28 cellular contexts compared by ENCODE assay signal in genomic region chr4:52752921-52753320, GRCh38. TPM values are rescaled to one million over a fixed set of nuclear protein-coding genes. Genes with fewer than 3 reads are reported as not detected.
"Had no signal": no experiment of that assay in that cellular context is flagged by ENCODE, and none has a peak within 500 bp of the region (broad histone marks: within the 10 kb centered on the region; RNA-seq: fewer than 3 reads in every experiment).

No MANE protein-coding gene starts in this region.

- ATAC-seq: activated CD4-positive, CD25-positive, alpha-beta regulatory T cell treated with anti-CD3 and anti-CD28 coated beads, Interleukin-2, amount 50 U/mL, for 24 hours; activated naive CD8-positive, alpha-beta T cell treated with anti-CD3 and anti-CD28 coated beads, Interleukin-2, amount 50 U/mL, for 24 hours; gastroesophageal sphincter; left cardiac atrium; left ventricle myocardium superior; right lobe of liver had no signal

- DNase-seq: activated CD4-positive, alpha-beta T cell treated with anti-CD3 and anti-CD28 coated beads for 48 hours; activated CD4-positive, alpha-beta T cell treated with anti-CD3 and anti-CD28 coated beads, Interleukin-2, amount 50 U/mL, for 48 hours; activated CD8-positive, alpha-beta memory T cell treated with anti-CD3 and anti-CD28 coated beads for 24 hours; activated effector memory CD4-positive, alpha-beta T cell treated with Interleukin-2 at 50 U/mL for 16 hours; activated naive CD4-positive, alpha-beta T cell treated with Interleukin-2 at 50 U/mL for 16 hours; activated naive CD8-positive, alpha-beta T cell treated with anti-CD3 and anti-CD28 coated beads, Interleukin-2, amount 50 U/mL, for 24 hours; amygdala; dermis blood vessel endothelial cell; effector CD8-positive, alpha-beta T cell; islet precursor cell; left cardiac atrium; left ventricle myocardium superior; ovary; right lobe of liver; stimulated activated CD4-positive, alpha-beta T cell treated with anti-CD3 and anti-CD28 coated beads, Interleukin-2, amount 100 ng/mL, for 48 hours; T1000; trophoblast cell; WERI-Rb-1 had no signal

- H3K27me3 ChIP-seq: breast epithelium, hepatocyte, ovary, right lobe of liver had no signal

- H3K9me3 ChIP-seq: breast epithelium, gastroesophageal sphincter, ovary, right lobe of liver, thoracic aorta had no signal

- H3K36me3 ChIP-seq: breast epithelium, gastroesophageal sphincter, ovary, right lobe of liver, thoracic aorta, WERI-Rb-1 had no signal

- H3K4me3 Mint-ChIP-seq: activated naive CD8-positive, alpha-beta T cell treated with anti-CD3 and anti-CD28 coated beads, Interleukin-2, amount 50 U/mL, for 24 hours; central memory CD8-positive, alpha-beta T cell; stimulated activated naive CD8-positive, alpha-beta T cell treated with anti-CD3 and anti-CD28 coated beads, Interleukin-15, Interleukin-2, amounts not matched to agents 100 ng/mL and 50 ng/mL, for 24 hours; T-helper 1 cell treated with Interleukin-12 subunit alpha and Interleukin-12 subunit beta and Interleukin-4 antibody, amounts not matched to agents 30 μg/mL and 1 μg/mL, for 36 hours had no signal

- H3K27ac ChIP-seq: breast epithelium, gastroesophageal sphincter, hepatocyte, ovary, right lobe of liver, SK-N-MC, thoracic aorta, WERI-Rb-1 had no signal

- H3K4me1 ChIP-seq: breast epithelium had no signal

- H3K4me3 ChIP-seq: breast epithelium, gastroesophageal sphincter, hepatocyte, ovary, right lobe of liver, SK-N-MC, thoracic aorta had no signal

- H3K27ac Mint-ChIP-seq: activated naive CD8-positive, alpha-beta T cell treated with anti-CD3 and anti-CD28 coated beads, Interleukin-2, amount 50 U/mL, for 24 hours; progenitor cell of endocrine pancreas; stimulated activated naive CD8-positive, alpha-beta T cell treated with anti-CD3 and anti-CD28 coated beads, Interleukin-15, Interleukin-2, amounts not matched to agents 100 ng/mL and 50 ng/mL, for 24 hours; T-helper 1 cell treated with Interleukin-12 subunit alpha and Interleukin-12 subunit beta and Interleukin-4 antibody, amounts not matched to agents 30 μg/mL and 1 μg/mL, for 36 hours had no signal

- H3K9me3 Mint-ChIP-seq: central memory CD8-positive, alpha-beta T cell; stimulated activated naive CD8-positive, alpha-beta T cell treated with anti-CD3 and anti-CD28 coated beads, Interleukin-15, Interleukin-2, amounts not matched to agents 100 ng/mL and 50 ng/mL, for 24 hours; T-helper 1 cell treated with Interleukin-12 subunit alpha and Interleukin-12 subunit beta and Interleukin-4 antibody, amounts not matched to agents 30 μg/mL and 1 μg/mL, for 36 hours had no signal

- H3K4me1 Mint-ChIP-seq: central memory CD8-positive, alpha-beta T cell had no signal

RNA-seq across cellular contexts. Expression of gene ERVMER34-1, which starts 1.7 kb away (rescaled TPM):
- total RNA-seq: thoracic aorta had no signal
